In genomic region chr5:149028984-149029383, GRCh38 we compare ENCODE assay signal across 24 cellular contexts.
"Had no signal": no experiment of that assay in that cellular context is flagged by ENCODE, and none has a peak within 500 bp of the region (broad histone marks: within the 10 kb centered on the region; RNA-seq: fewer than 3 reads in every experiment).

No MANE protein-coding gene starts in this region.

- ATAC-seq: left cardiac atrium; lower lobe of right lung; psoas muscle; stimulated activated effector memory CD8-positive, alpha-beta T cell treated with anti-CD3 and anti-CD28 coated beads, Interleukin-12 subunit alpha, Interleukin-12 subunit beta, amount 100 ng/mL, for 72 hours; stimulated activated naive CD8-positive, alpha-beta T cell treated with anti-CD3 and anti-CD28 coated beads, Interleukin-15, Interleukin-2, amounts not matched to agents 100 U/mL and 50 U/mL, for 24 hours had no signal

- H3K4me1 Mint-ChIP-seq: naive B cell, nephron had no signal

- DNase-seq: dorsolateral prefrontal cortex; effector CD8-positive, alpha-beta T cell; foreskin melanocyte; head of caudate nucleus; kidney; left cardiac atrium; left ventricle myocardium inferior; lower lobe of right lung; mesendoderm; naive B cell; occipital lobe; psoas muscle; retina; right lobe of liver; stimulated activated CD4-positive, alpha-beta T cell treated with anti-CD3 and anti-CD28 coated beads, Interleukin-4, amount 100 ng/mL, for 1 hour; stimulated activated CD8-positive, alpha-beta memory T cell treated with anti-CD3 and anti-CD28 coated beads, Interleukin-4, amount 100 ng/mL, for 48 hours; stimulated activated naive CD8-positive, alpha-beta T cell treated with anti-CD3 and anti-CD28 coated beads, Interleukin-15, Interleukin-2, amounts not matched to agents 100 U/mL and 50 U/mL, for 24 hours; tibial artery had no signal

- H3K27ac ChIP-seq: coronary artery, dorsolateral prefrontal cortex, hepatocyte, left ventricle myocardium inferior, lower lobe of right lung, psoas muscle, right lobe of liver, tibial artery, upper lobe of left lung, vagina had no signal

- H3K9me3 ChIP-seq: left ventricle myocardium inferior, lower lobe of right lung, psoas muscle, right lobe of liver, tibial artery, upper lobe of left lung, vagina had no signal

- H2AFZ ChIP-seq: hepatocyte had no signal

- H3K27ac Mint-ChIP-seq: naive B cell; nephron; stimulated activated effector memory CD8-positive, alpha-beta T cell treated with anti-CD3 and anti-CD28 coated beads, Interleukin-12 subunit alpha, Interleukin-12 subunit beta, amount 100 ng/mL, for 72 hours had no signal

- H3K79me2 ChIP-seq: hepatocyte had no signal

- H3K27me3 ChIP-seq: dorsolateral prefrontal cortex, hepatocyte, right lobe of liver, tibial artery, upper lobe of left lung, vagina had no signal

- H3K36me3 Mint-ChIP-seq: naive B cell; stimulated activated effector memory CD8-positive, alpha-beta T cell treated with anti-CD3 and anti-CD28 coated beads, Interleukin-12 subunit alpha, Interleukin-12 subunit beta, amount 100 ng/mL, for 72 hours had no signal

- H3K9me3 Mint-ChIP-seq: naive B cell; nephron; stimulated activated effector memory CD8-positive, alpha-beta T cell treated with anti-CD3 and anti-CD28 coated beads, Interleukin-12 subunit alpha, Interleukin-12 subunit beta, amount 100 ng/mL, for 72 hours had no signal

- H3K4me3 Mint-ChIP-seq: naive B cell; nephron; stimulated activated effector memory CD8-positive, alpha-beta T cell treated with anti-CD3 and anti-CD28 coated beads, Interleukin-12 subunit alpha, Interleukin-12 subunit beta, amount 100 ng/mL, for 72 hours had no signal

- H3K4me2 ChIP-seq: hepatocyte had no signal

- H3K4me1 ChIP-seq: lower lobe of right lung, right lobe of liver, tibial artery, upper lobe of left lung, vagina had no signal

- FAIRE-seq: kidney had no signal

- H3K36me3 ChIP-seq: lower lobe of right lung, right lobe of liver, tibial artery, upper lobe of left lung, vagina had no signal

- H3K4me3 ChIP-seq: coronary artery, dorsolateral prefrontal cortex, hepatocyte, left ventricle myocardium inferior, lower lobe of right lung, psoas muscle, right lobe of liver, tibial artery, upper lobe of left lung, vagina had no signal
